Comparison of ENCODE assay signal across 19 cellular contexts in the genomic region with DNA sequence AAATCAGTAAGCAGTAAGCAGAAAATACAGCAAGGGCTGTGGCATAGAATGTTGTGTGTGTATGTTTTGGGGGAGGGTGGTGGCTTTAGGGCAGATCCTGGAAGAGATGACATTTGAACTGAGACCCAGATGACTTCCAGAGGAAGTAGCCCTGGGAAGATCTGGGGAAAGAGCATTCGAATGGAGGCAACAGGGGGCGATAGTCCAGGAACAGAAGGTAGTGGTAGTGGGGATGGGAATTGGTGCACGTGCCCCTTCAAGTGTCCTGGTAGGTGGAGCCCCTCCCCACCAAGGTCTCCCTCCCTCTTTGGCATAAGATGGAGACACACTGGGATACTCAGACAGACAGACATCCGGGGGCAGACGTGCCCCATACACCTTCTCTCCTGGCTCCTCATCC. TPM values are rescaled to one million over a fixed set of nuclear protein-coding genes. Genes with fewer than 3 reads are reported as not detected.
DNase-seq lines count a peak whose midpoint lies in the region; ATAC-seq, FAIRE-seq and TF ChIP-seq lines count a peak whose summit lies in the region.
"Had no signal": no experiment of that assay in that cellular context is flagged by ENCODE, and none has a peak within 500 bp of the region (broad histone marks: within the 10 kb centered on the region; RNA-seq: fewer than 3 reads in every experiment).

No MANE protein-coding gene starts in this region.

- H3K4me3 Mint-ChIP-seq in activated T-cell treated with anti-CD3 and anti-CD28 coated beads, Interleukin-2, amount 50 U/mL, for 24 hours = no peak overlapping the region
- no peak overlapping the region for H3K4me3 Mint-ChIP-seq in activated T-cell treated with anti-CD3 and anti-CD28 coated beads, Interleukin-2, amount 50 U/mL, for 4 hours
- H3K4me3 Mint-ChIP-seq in endodermal cell = no peak overlapping the region

- H3K27me3 Mint-ChIP-seq in activated T-cell treated with anti-CD3 and anti-CD28 coated beads, Interleukin-2, amount 50 U/mL, for 24 hours = peaks cover 46% of the 10 kb centered on the region
- peaks cover 43% of the 10 kb centered on the region for H3K27me3 Mint-ChIP-seq in activated T-cell treated with anti-CD3 and anti-CD28 coated beads, Interleukin-2, amount 50 U/mL, for 4 hours (ENCODE audit: low read depth)
- H3K27me3 Mint-ChIP-seq in endodermal cell (ENCODE audit: insufficient read depth) = peaks cover 23% of the 10 kb centered on the region

- H3K27me3 ChIP-seq in endodermal cell (ENCODE audit: control insufficient read depth, insufficient read depth, low read length, poor library complexity, severe bottlenecking) = peaks cover 11% of the 10 kb centered on the region
- peaks cover 2 to 34% of the 10 kb centered on the region in 2 experiments; a peak in 4 of 5 replicates for H3K27me3 ChIP-seq in HepG2 (ENCODE audit: control insufficient read depth in 1 of 2, insufficient read depth in 2 of 2, low read length in 2 of 2)
- peaks cover 8% of the 10 kb centered on the region for H3K27me3 ChIP-seq in colonic mucosa
- H3K27me3 ChIP-seq: BE2C had no signal

- no peaks in the 10 kb centered on the region for H3K9me3 ChIP-seq in endodermal cell (ENCODE audit: control insufficient read depth, low read length)
- no peaks in the 10 kb centered on the region for H3K9me3 ChIP-seq in HepG2 (ENCODE audit: low read length)
- H3K9me3 ChIP-seq in colonic mucosa = no peaks in the 10 kb centered on the region
- H3K9me3 ChIP-seq: BE2C, HAP-1 had no signal

- no peak overlapping the region for H3K4me2 ChIP-seq in HepG2 (ENCODE audit: low read depth, low read length)

- POLR2A ChIA-PET in HepG2 (lab: Yijun Ruan, JAX) = no interaction called here

- TF ChIP-seq CTCF in LNCaP clone FGC (IDR thresholded peaks at IDR 0.05; ENCODE audit: control insufficient read depth, extremely low read depth, insufficient read depth) = no peak
- TF ChIP-seq CTCF in endodermal cell (conservative IDR thresholded peaks at IDR 0.05) = peak; percentile 42
- no peak for TF ChIP-seq CTCF in HepG2 (CRISPR knock-in tag; IDR thresholded peaks at IDR 0.05)
- no peak for TF ChIP-seq CTCF in colonic mucosa (IDR thresholded peaks at IDR 0.05)

- no peak for TF ChIP-seq RAD21 in HepG2 (CRISPR knock-in tag; IDR thresholded peaks at IDR 0.05)

- H3K36me3 ChIP-seq in endodermal cell (ENCODE audit: control insufficient read depth, insufficient read depth, low read length) (no peaks in the 10 kb centered on the region), HepG2 (replicated peaks in 1 of 2; ENCODE audit: control insufficient read depth in 1 of 2, insufficient read depth in 2 of 2, low read length in 2 of 2) (no peaks in the 10 kb centered on the region), colonic mucosa (no peaks in the 10 kb centered on the region)
- H3K36me3 ChIP-seq: BE2C, HAP-1 had no signal

- BruUV-seq in HepG2 (replicated peaks; lab: Mats Ljungman, UMichigan) = no TSS peak

- no peak overlapping the region for H3K27ac Mint-ChIP-seq in activated T-cell treated with anti-CD3 and anti-CD28 coated beads, Interleukin-2, amount 50 U/mL, for 24 hours
- H3K27ac Mint-ChIP-seq in endodermal cell = no peak overlapping the region
- H3K27ac Mint-ChIP-seq: CD4-positive, alpha-beta memory T cell had no signal

- peak overlapping the region; percentile 17 for H3K4me3 ChIP-seq in LNCaP clone FGC (ENCODE audit: low read depth, low read length)
- H3K4me3 ChIP-seq in endodermal cell (ENCODE audit: low read length) = no peak overlapping the region
- H3K4me3 ChIP-seq in HepG2 (replicated peaks in 1 of 3; ENCODE audit: insufficient read depth in 1 of 3, low read depth in 2 of 3, low read length in 3 of 3) = no peak overlapping the region
- H3K4me3 ChIP-seq in colonic mucosa = no peak overlapping the region
- H3K4me3 ChIP-seq: HAP-1 had no signal

- intact Hi-C loops in HepG2 (cut with micrococcal nuclease; ENCODE audit: unreplicated experiment) = no loop called here
- intact Hi-C loops in colonic mucosa (cut with DNase I) = no loop called here

- TF ChIP-seq POLR2A in HepG2 (IDR thresholded peaks at IDR 0.05; ENCODE audit: insufficient read depth in 1 of 2, low read depth in 2 of 2, low read length in 2 of 2) (no peak), GM12891 (IDR thresholded peaks at IDR 0.05; ENCODE audit: low read depth, low read length) (no peak)

- CTCF ChIA-PET in HepG2 (lab: Yijun Ruan, JAX; ENCODE audit: low intra/inter-chr PET ratio, low total read pairs) = no interaction called here

- peaks cover 18% of the 10 kb centered on the region for H3K4me1 Mint-ChIP-seq in activated T-cell treated with anti-CD3 and anti-CD28 coated beads, Interleukin-2, amount 50 U/mL, for 24 hours (ENCODE audit: low read depth)
- peaks cover 10% of the 10 kb centered on the region for H3K4me1 Mint-ChIP-seq in activated T-cell treated with anti-CD3 and anti-CD28 coated beads, Interleukin-2, amount 50 U/mL, for 4 hours (ENCODE audit: low read depth)
- peaks cover 12% of the 10 kb centered on the region for H3K4me1 Mint-ChIP-seq in endodermal cell

- in situ Hi-C loops in HepG2 (cut with HindIII; ENCODE audit: extremely low pct_ligation_motif_present, low pct_unique_long_range_greater_than_20kb) = no loop called here

- no peak overlapping the region for H2AFZ ChIP-seq in HepG2 (ENCODE audit: low read length)

- FAIRE-seq in HepG2 (lab: Jason Lieb, UNC) (no peak), GM12891 (lab: Jason Lieb, UNC) (no peak)

- TF ChIP-seq EP300 in HepG2 (IDR thresholded peaks at IDR 0.05; ENCODE audit: low read depth in 2 of 2, low read length in 2 of 2) (no peak), HepG2 (CRISPR knock-in tag; IDR thresholded peaks at IDR 0.05; ENCODE audit: borderline replicate concordance) (no peak)

- H3K4me1 ChIP-seq in endodermal cell (ENCODE audit: control insufficient read depth, insufficient read depth, low read length) (no peaks in the 10 kb centered on the region), HepG2 (ENCODE audit: insufficient read depth, low read length) (peaks cover 32% of the 10 kb centered on the region), colonic mucosa (no peaks in the 10 kb centered on the region)
- H3K4me1 ChIP-seq: BE2C had no signal

- H3K79me2 ChIP-seq in HepG2 (ENCODE audit: insufficient read depth, low read length) = no peaks in the 10 kb centered on the region

- peak; percentile 8 for DNase-seq in activated T-cell treated with anti-CD3 and anti-CD28 coated beads, Interleukin-2, amount 50 U/mL, for 24 hours
- DNase-seq in activated T-cell treated with anti-CD3 and anti-CD28 coated beads, Interleukin-2, amount 50 U/mL, for 4 hours = no peak
- DNase-seq in LNCaP clone FGC (ENCODE audit: low read depth) (peak; percentile 63), endodermal cell (no peak), HepG2 (ENCODE audit: low spot score) (no peak), GM12891 (ENCODE audit: insufficient read length, low spot score) (no peak), colonic mucosa (no peak)
- DNase-seq: BE2C; CD4-positive, alpha-beta memory T cell; DMS153; EL; NCI-H1105; NCI-H1694; NCI-H748 treated with DMSO at 0.1 percent for 48 hours; Right ventricle myocardium superior had no signal

- H4K20me1 ChIP-seq in HepG2 (ENCODE audit: insufficient read depth, low read length) = no peaks in the 10 kb centered on the region

- no peaks in the 10 kb centered on the region for H3K9me3 Mint-ChIP-seq in activated T-cell treated with anti-CD3 and anti-CD28 coated beads, Interleukin-2, amount 50 U/mL, for 24 hours
- no peaks in the 10 kb centered on the region for H3K9me3 Mint-ChIP-seq in activated T-cell treated with anti-CD3 and anti-CD28 coated beads, Interleukin-2, amount 50 U/mL, for 4 hours
- H3K9me3 Mint-ChIP-seq in endodermal cell = no peaks in the 10 kb centered on the region
- H3K9me3 Mint-ChIP-seq: CD4-positive, alpha-beta memory T cell had no signal

- no peak for ATAC-seq in activated T-cell treated with anti-CD3 and anti-CD28 coated beads, Interleukin-2, amount 50 U/mL, for 4 hours
- no peak for ATAC-seq in HepG2

- H3K27ac ChIP-seq in endodermal cell (ENCODE audit: low read depth, low read length) = no peak overlapping the region
- H3K27ac ChIP-seq in HepG2 (ENCODE audit: extremely low read length, insufficient read depth, low read length) = no peak overlapping the region
- H3K27ac ChIP-seq in colonic mucosa = no peak overlapping the region

- no peaks in the 10 kb centered on the region for H3K36me3 Mint-ChIP-seq in activated T-cell treated with anti-CD3 and anti-CD28 coated beads, Interleukin-2, amount 50 U/mL, for 24 hours (ENCODE audit: low read depth)
- H3K36me3 Mint-ChIP-seq in activated T-cell treated with anti-CD3 and anti-CD28 coated beads, Interleukin-2, amount 50 U/mL, for 4 hours (ENCODE audit: insufficient read depth) = no peaks in the 10 kb centered on the region
- peaks cover 15% of the 10 kb centered on the region for H3K36me3 Mint-ChIP-seq in endodermal cell (ENCODE audit: low read depth)
- H3K36me3 Mint-ChIP-seq: CD4-positive, alpha-beta memory T cell had no signal

- no peak overlapping the region for H3K9ac ChIP-seq in endodermal cell (ENCODE audit: extremely low read depth, low read length, poor library complexity, severe bottlenecking)
- no peak overlapping the region for H3K9ac ChIP-seq in HepG2 (ENCODE audit: insufficient read depth, low read depth, low read length)
- H3K9ac ChIP-seq in colonic mucosa (ENCODE audit: low read depth in 2 of 2, low read length in 2 of 2) = no peak overlapping the region

- whole genome bisulfite sequencing in endodermal cell (ENCODE audit: insufficient coverage in 1 of 2, insufficient read length in 1 of 2), 2 experiments = 97% methylated on average over 5 of the region's 5 CpGs; no CpG with 5 or more reads in 1 of the 2 experiments
- WGBS in HepG2 (ENCODE audit: low lambda C conversion rate) = 52% methylated on average over 5 of the region's 5 CpGs

RNA-seq across cellular contexts. Expression of a gene that starts 14.1 kb away (rescaled TPM):
- total RNA-seq in activated T-cell treated with anti-CD3 and anti-CD28 coated beads, Interleukin-2, amount 50 U/mL, for 4 hours = not detected
- total RNA-seq in endodermal cell (1 to 10 TPM; 4.1 to 9.2 TPM), HepG2 (2016; rRNA removed; fragmentation: Illumina TruSeq; extraction: Trizol) (not detected in 2 replicates), colonic mucosa (1 to 10 TPM; 1.4 to 2.7 TPM)
- polyA plus RNA-seq in endodermal cell (2013, experiment 1 of 2) = 1.8 TPM
- 1.5 TPM for polyA plus RNA-seq in endodermal cell (2013, experiment 2 of 2)
- total RNA-seq in HepG2 (2016; cell fraction: cytosol; rRNA removed; fragmentation: Illumina TruSeq; extraction: Trizol; ENCODE audit: low read depth) = not detected in 2 replicates
- not detected in 2 replicates for total RNA-seq in HepG2 (2016; cell fraction: insoluble cytoplasmic fraction; rRNA removed; fragmentation: Illumina TruSeq; extraction: Trizol)
- total RNA-seq in HepG2 (2016; cell fraction: membrane; rRNA removed; fragmentation: Illumina TruSeq; extraction: Trizol) = not detected in 2 replicates
- total RNA-seq in HepG2 (2016; cell fraction: nucleus; rRNA removed; fragmentation: Illumina TruSeq; extraction: Trizol) = not detected in 2 replicates
- polyA plus RNA-seq in HepG2 (2011; rRNA removed) = not detected in 2 replicates
- polyA plus RNA-seq in HepG2 (2011; cell fraction: cytosol; rRNA removed) = not detected in 2 replicates
- polyA plus RNA-seq in HepG2 (2011; cell fraction: nucleus; rRNA removed) = not detected in 2 replicates
- not detected in 2 replicates for polyA plus RNA-seq in HepG2 (2012)
- polyA plus RNA-seq in HepG2 (2016; cell fraction: cytosol; fragmentation: Illumina TruSeq; extraction: Trizol; ENCODE audit: low read depth) = not detected in 2 replicates
- polyA plus RNA-seq in HepG2 (2016; cell fraction: insoluble cytoplasmic fraction; fragmentation: Illumina TruSeq; extraction: Trizol; ENCODE audit: low read depth) = not detected in 2 replicates
- not detected in 2 replicates for polyA plus RNA-seq in HepG2 (2016; cell fraction: membrane; fragmentation: Illumina TruSeq; extraction: Trizol; ENCODE audit: low read depth)
- not detected in 2 replicates for polyA plus RNA-seq in HepG2 (2016; cell fraction: nucleus; fragmentation: Illumina TruSeq; extraction: Trizol; ENCODE audit: insufficient read depth, low read depth)
- not detected in 2 replicates for polyA minus RNA-seq in HepG2 (2011; rRNA and poly(A)+ RNA removed; ENCODE audit: low replicate concordance)
- not detected in 2 replicates for polyA minus RNA-seq in HepG2 (2011; cell fraction: cytosol; rRNA and poly(A)+ RNA removed)
- not detected in 2 replicates for polyA minus RNA-seq in HepG2 (2011; cell fraction: nucleus; rRNA and poly(A)+ RNA removed)
- not detected for polyA plus RNA-seq in GM12891 (2012; ENCODE audit: low read depth, missing spikeins)
- total RNA-seq: A172; CD4-positive, alpha-beta memory T cell; NCI-H460; OCI-LY7 had no signal
- polyA plus RNA-seq: CD4-positive, alpha-beta memory T cell had no signal

RNA-seq across cellular contexts. Expression of a gene that starts 15.5 kb away (rescaled TPM):
- not detected for total RNA-seq in activated T-cell treated with anti-CD3 and anti-CD28 coated beads, Interleukin-2, amount 50 U/mL, for 4 hours
- total RNA-seq in endodermal cell (not detected), HepG2 (2016; rRNA removed; fragmentation: Illumina TruSeq; extraction: Trizol) (not detected in 2 replicates), colonic mucosa (not detected)
- polyA plus RNA-seq in endodermal cell (2013, experiment 1 of 2) = not detected
- not detected for polyA plus RNA-seq in endodermal cell (2013, experiment 2 of 2)
- not detected in 2 replicates for total RNA-seq in HepG2 (2016; cell fraction: cytosol; rRNA removed; fragmentation: Illumina TruSeq; extraction: Trizol; ENCODE audit: low read depth)
- total RNA-seq in HepG2 (2016; cell fraction: insoluble cytoplasmic fraction; rRNA removed; fragmentation: Illumina TruSeq; extraction: Trizol) = not detected in 2 replicates
- total RNA-seq in HepG2 (2016; cell fraction: membrane; rRNA removed; fragmentation: Illumina TruSeq; extraction: Trizol) = not detected in 2 replicates
- total RNA-seq in HepG2 (2016; cell fraction: nucleus; rRNA removed; fragmentation: Illumina TruSeq; extraction: Trizol) = not detected in 2 replicates
- polyA plus RNA-seq in HepG2 (2011; rRNA removed) = not detected in 2 replicates
- not detected in 2 replicates for polyA plus RNA-seq in HepG2 (2011; cell fraction: cytosol; rRNA removed)
- polyA plus RNA-seq in HepG2 (2011; cell fraction: nucleus; rRNA removed) = not detected in 2 replicates
- polyA plus RNA-seq in HepG2 (2012) = not detected in 2 replicates
- polyA plus RNA-seq in HepG2 (2016; cell fraction: cytosol; fragmentation: Illumina TruSeq; extraction: Trizol; ENCODE audit: low read depth) = not detected in 2 replicates
- not detected in 2 replicates for polyA plus RNA-seq in HepG2 (2016; cell fraction: insoluble cytoplasmic fraction; fragmentation: Illumina TruSeq; extraction: Trizol; ENCODE audit: low read depth)
- polyA plus RNA-seq in HepG2 (2016; cell fraction: membrane; fragmentation: Illumina TruSeq; extraction: Trizol; ENCODE audit: low read depth) = not detected in 2 replicates
- not detected in 2 replicates for polyA plus RNA-seq in HepG2 (2016; cell fraction: nucleus; fragmentation: Illumina TruSeq; extraction: Trizol; ENCODE audit: insufficient read depth, low read depth)
- not detected in 2 replicates for polyA minus RNA-seq in HepG2 (2011; rRNA and poly(A)+ RNA removed; ENCODE audit: low replicate concordance)
- polyA minus RNA-seq in HepG2 (2011; cell fraction: cytosol; rRNA and poly(A)+ RNA removed) = not detected in 2 replicates
- polyA minus RNA-seq in HepG2 (2011; cell fraction: nucleus; rRNA and poly(A)+ RNA removed) = not detected in 2 replicates
- not detected for polyA plus RNA-seq in GM12891 (2012; ENCODE audit: low read depth, missing spikeins)
- total RNA-seq: A172; CD4-positive, alpha-beta memory T cell; NCI-H460; OCI-LY7; Right ventricle myocardium superior had no signal
- polyA plus RNA-seq: CD4-positive, alpha-beta memory T cell had no signal

RNA-seq across cellular contexts. Expression of a gene that starts 28.9 kb away (rescaled TPM):
- total RNA-seq in activated T-cell treated with anti-CD3 and anti-CD28 coated beads, Interleukin-2, amount 50 U/mL, for 4 hours = 1 to 10 TPM; 1.7 to 1.9 (median 1.7) TPM
- 1 to 10 TPM; 5.6 to 10.0 TPM for total RNA-seq in endodermal cell
- polyA plus RNA-seq in endodermal cell (2013, experiment 1 of 2) = 3.4 TPM
- polyA plus RNA-seq in endodermal cell (2013, experiment 2 of 2) = 2.6 TPM
- total RNA-seq in HepG2 (2016; rRNA removed; fragmentation: Illumina TruSeq; extraction: Trizol) = 0.28 and 0.91 TPM in 2 replicates
- total RNA-seq in HepG2 (2016; cell fraction: cytosol; rRNA removed; fragmentation: Illumina TruSeq; extraction: Trizol; ENCODE audit: low read depth) = 0.61 and 1.1 TPM in 2 replicates
- 0.30 and 0.82 TPM in 2 replicates for total RNA-seq in HepG2 (2016; cell fraction: insoluble cytoplasmic fraction; rRNA removed; fragmentation: Illumina TruSeq; extraction: Trizol)
- 0.46 and 0.69 TPM in 2 replicates for total RNA-seq in HepG2 (2016; cell fraction: membrane; rRNA removed; fragmentation: Illumina TruSeq; extraction: Trizol)
- total RNA-seq in HepG2 (2016; cell fraction: nucleus; rRNA removed; fragmentation: Illumina TruSeq; extraction: Trizol) = 1.9 and 2.9 TPM in 2 replicates
- polyA plus RNA-seq in HepG2 (2011; rRNA removed) = 1.1 and 1.8 TPM in 2 replicates
- 0.73 and 0.74 TPM in 2 replicates for polyA plus RNA-seq in HepG2 (2011; cell fraction: cytosol; rRNA removed)
- polyA plus RNA-seq in HepG2 (2011; cell fraction: nucleus; rRNA removed) = 12.0 and 12.7 TPM in 2 replicates
- polyA plus RNA-seq in HepG2 (2012) = 2.4 and 3.3 TPM in 2 replicates
- polyA plus RNA-seq in HepG2 (2016; cell fraction: cytosol; fragmentation: Illumina TruSeq; extraction: Trizol; ENCODE audit: low read depth) = 0.33 and 0.42 TPM in 2 replicates
- polyA plus RNA-seq in HepG2 (2016; cell fraction: insoluble cytoplasmic fraction; fragmentation: Illumina TruSeq; extraction: Trizol; ENCODE audit: low read depth) = 0.99 and 1.5 TPM in 2 replicates
- 0.37 and 0.59 TPM in 2 replicates for polyA plus RNA-seq in HepG2 (2016; cell fraction: membrane; fragmentation: Illumina TruSeq; extraction: Trizol; ENCODE audit: low read depth)
- polyA plus RNA-seq in HepG2 (2016; cell fraction: nucleus; fragmentation: Illumina TruSeq; extraction: Trizol; ENCODE audit: insufficient read depth, low read depth) = 5.8 and 6.6 TPM in 2 replicates
- polyA minus RNA-seq in HepG2 (2011; rRNA and poly(A)+ RNA removed; ENCODE audit: low replicate concordance) = 2.3 and 6.0 TPM in 2 replicates
- 0.35 and 0.49 TPM in 2 replicates for polyA minus RNA-seq in HepG2 (2011; cell fraction: cytosol; rRNA and poly(A)+ RNA removed)
- polyA minus RNA-seq in HepG2 (2011; cell fraction: nucleus; rRNA and poly(A)+ RNA removed) = 2.1 and 2.4 TPM in 2 replicates
- polyA plus RNA-seq in GM12891 (2012; ENCODE audit: low read depth, missing spikeins) = 2.6 TPM
- total RNA-seq in colonic mucosa = 10 to 100 TPM in 1 of 2 donors, 1 to 10 TPM in 1; 4.0 to 11.6 TPM

RNA-seq across cellular contexts. Expression of a gene that starts 35.7 kb away (rescaled TPM):
- total RNA-seq in activated T-cell treated with anti-CD3 and anti-CD28 coated beads, Interleukin-2, amount 50 U/mL, for 4 hours = 10 to 100 TPM; 66.3 to 69.8 (median 67.6) TPM
- total RNA-seq in endodermal cell (10 to 100 TPM; 34.0 to 36.3 TPM), HepG2 (2016; rRNA removed; fragmentation: Illumina TruSeq; extraction: Trizol) (18.6 and 21.3 TPM in 2 replicates), colonic mucosa (10 to 100 TPM; 16.8 to 26.5 TPM)
- polyA plus RNA-seq in endodermal cell (2013, experiment 1 of 2) = 35.0 TPM
- 34.4 TPM for polyA plus RNA-seq in endodermal cell (2013, experiment 2 of 2)
- total RNA-seq in HepG2 (2016; cell fraction: cytosol; rRNA removed; fragmentation: Illumina TruSeq; extraction: Trizol; ENCODE audit: low read depth) = 32.2 and 35.5 TPM in 2 replicates
- total RNA-seq in HepG2 (2016; cell fraction: insoluble cytoplasmic fraction; rRNA removed; fragmentation: Illumina TruSeq; extraction: Trizol) = 18.4 and 19.4 TPM in 2 replicates
- 30.6 and 38.9 TPM in 2 replicates for total RNA-seq in HepG2 (2016; cell fraction: membrane; rRNA removed; fragmentation: Illumina TruSeq; extraction: Trizol)
- 10.6 and 12.2 TPM in 2 replicates for total RNA-seq in HepG2 (2016; cell fraction: nucleus; rRNA removed; fragmentation: Illumina TruSeq; extraction: Trizol)
- 40.7 and 48.4 TPM in 2 replicates for polyA plus RNA-seq in HepG2 (2011; rRNA removed)
- 40.0 and 51.2 TPM in 2 replicates for polyA plus RNA-seq in HepG2 (2011; cell fraction: cytosol; rRNA removed)
- 53.9 and 65.1 TPM in 2 replicates for polyA plus RNA-seq in HepG2 (2011; cell fraction: nucleus; rRNA removed)
- 30.0 and 42.5 TPM in 2 replicates for polyA plus RNA-seq in HepG2 (2012)
- polyA plus RNA-seq in HepG2 (2016; cell fraction: cytosol; fragmentation: Illumina TruSeq; extraction: Trizol; ENCODE audit: low read depth) = 60.5 and 82.6 TPM in 2 replicates
- polyA plus RNA-seq in HepG2 (2016; cell fraction: insoluble cytoplasmic fraction; fragmentation: Illumina TruSeq; extraction: Trizol; ENCODE audit: low read depth) = 34.4 and 37.9 TPM in 2 replicates
- polyA plus RNA-seq in HepG2 (2016; cell fraction: membrane; fragmentation: Illumina TruSeq; extraction: Trizol; ENCODE audit: low read depth) = 50.3 and 63.7 TPM in 2 replicates
- 38.8 and 42.0 TPM in 2 replicates for polyA plus RNA-seq in HepG2 (2016; cell fraction: nucleus; fragmentation: Illumina TruSeq; extraction: Trizol; ENCODE audit: insufficient read depth, low read depth)
- polyA minus RNA-seq in HepG2 (2011; rRNA and poly(A)+ RNA removed; ENCODE audit: low replicate concordance) = 22.2 and 42.1 TPM in 2 replicates
- 12.3 and 12.6 TPM in 2 replicates for polyA minus RNA-seq in HepG2 (2011; cell fraction: cytosol; rRNA and poly(A)+ RNA removed)
- 6.8 and 9.6 TPM in 2 replicates for polyA minus RNA-seq in HepG2 (2011; cell fraction: nucleus; rRNA and poly(A)+ RNA removed)
- 43.3 TPM for polyA plus RNA-seq in GM12891 (2012; ENCODE audit: low read depth, missing spikeins)

Comparison
In these comparisons a context has a peak if more than half of its experiments do, and no peak if none do; other contexts are left out.
1. DNase-seq: peak in activated T-cell treated with anti-CD3 and anti-CD28 coated beads, Interleukin-2, amount 50 U/mL, for 24 hours (single experiment) and LNCaP clone FGC (single experiment); none in activated T-cell treated with anti-CD3 and anti-CD28 coated beads, Interleukin-2, amount 50 U/mL, for 4 hours (single experiment), endodermal cell (single experiment), HepG2 (single experiment), GM12891 (single experiment) and colonic mucosa (single experiment).